22 cellular contexts compared by ENCODE assay signal in genomic region chr19:21581646-21582045, GRCh38.
DNase-seq lines count a peak whose midpoint lies in the region; ATAC-seq lines count a peak whose summit lies in the region.
"Had no signal": no experiment of that assay in that cellular context is flagged by ENCODE, and none has a peak within 500 bp of the region (broad histone marks: within the 10 kb centered on the region; RNA-seq: fewer than 3 reads in every experiment).

No MANE protein-coding gene starts in this region.

- peaks cover 2 to 5% of the 10 kb centered on the region in 2 donors for H3K27me3 Mint-ChIP-seq in CD4-positive, alpha-beta memory T cell

- H3K36me3 ChIP-seq in CD4-positive, alpha-beta memory T cell (ENCODE audit: insufficient read depth, low read length): no peaks in the 10 kb centered on the region

- intact Hi-C loops in CD4-positive, alpha-beta memory T cell (cut with micrococcal nuclease): no loop called here
- intact Hi-C loops in left colon (cut with DNase I, micrococcal nuclease): no loop called here
- intact Hi-C loops in head of caudate nucleus (cut with DNase I): no loop called here

- POLR2A ChIA-PET in CD4-positive, alpha-beta memory T cell (lab: Charles Lee; ENCODE audit: partially characterized antibody): interaction anchor here (1.7 kb wide), 1 partner anchor 76 kb away, joined by 5 read pairs; the partner anchor contains the start of gene ZNF429

- CTCF ChIA-PET in CD4-positive, alpha-beta memory T cell (lab: Charles Lee; ENCODE audit: partially characterized antibody): no interaction called here

- H3K4me3 Mint-ChIP-seq in CD4-positive, alpha-beta memory T cell: peak overlapping the region in 1 of 8 donors; percentile 4
- H3K4me3 Mint-ChIP-seq: CD14-positive monocyte had no signal

- no peak overlapping the region for H3K27ac ChIP-seq in CD4-positive, alpha-beta memory T cell (ENCODE audit: low read depth, low read length)
- H3K27ac ChIP-seq: 22Rv1, PC-9, RWPE1 had no signal

- peaks cover 0 to 56% (median 22%) of the 10 kb centered on the region in 8 donors for H3K9me3 Mint-ChIP-seq in CD4-positive, alpha-beta memory T cell

- ATAC-seq in left colon: no peak
- no peak for ATAC-seq in GM21786 (IDR thresholded peaks at IDR 0.05; ENCODE audit: unreplicated experiment)
- ATAC-seq: HCT116, SK-N-SH treated with all-trans-retinoic acid at 6 μM for 48 hours had no signal

- H3K4me1 ChIP-seq in CD4-positive, alpha-beta memory T cell (ENCODE audit: insufficient read depth, low read length): peaks cover 20% of the 10 kb centered on the region

- H3K27ac Mint-ChIP-seq in CD4-positive, alpha-beta memory T cell: peak overlapping the region in 4 of 7 donors; percentile 13 to 43 (median 26)
- H3K27ac Mint-ChIP-seq: CD14-positive monocyte had no signal

- peaks cover 0 to 1% of the 10 kb centered on the region in 2 donors for H3K36me3 Mint-ChIP-seq in CD4-positive, alpha-beta memory T cell

- no peaks in the 10 kb centered on the region for H3K9me3 ChIP-seq in CD4-positive, alpha-beta memory T cell (ENCODE audit: control insufficient read depth in 1 of 2, low read length in 2 of 2)

- no peak overlapping the region for H3K4me3 ChIP-seq in CD4-positive, alpha-beta memory T cell (ENCODE audit: low read length in 2 of 2)
- H3K4me3 ChIP-seq: PC-9 had no signal

- DNase-seq in DMS 273 (lab: John Stamatoyannopoulos, UW; ENCODE audit: unreplicated experiment) (peak; percentile 11), DMS 273 treated with DMSO at 0.1 percent for 48 hours (lab: John Stamatoyannopoulos, UW) (no peak), NCI-H774 (lab: John Stamatoyannopoulos, UW) (peak; percentile 88), cerebellum (ENCODE audit: low spot score) (peak; percentile 72), left colon (no peak), head of caudate nucleus (no peak)
- DNase-seq in CD4-positive, alpha-beta memory T cell: no peak
- DNase-seq: GOT3, NCI-H1092 treated with DMSO at 0.1 percent for 48 hours, NCI-H1694, NCI-H2081 treated with DMSO at 0.1 percent for 48 hours, NCI-H446 treated with DMSO at 0.1 percent for 48 hours, NCI-H82, PC-9, SIG-M5, T-helper 1 cell had no signal

- H3K27me3 ChIP-seq in CD4-positive, alpha-beta memory T cell (ENCODE audit: insufficient read depth, low read length): no peaks in the 10 kb centered on the region

- H3K4me1 Mint-ChIP-seq in CD4-positive, alpha-beta memory T cell: peaks cover 8 to 48% (median 12%) of the 10 kb centered on the region in 4 donors

Comparison
In these comparisons a context has a peak if more than half of its experiments do, and no peak if none do; other contexts are left out.
1. DNase-seq: peak in DMS 273 (single experiment), NCI-H774 (single experiment) and cerebellum (single experiment); none in DMS 273 treated with DMSO at 0.1 percent for 48 hours (single experiment), CD4-positive, alpha-beta memory T cell (0 of 5), left colon (0 of 2) and head of caudate nucleus (0 of 42).